Comparison of ENCODE assay signal across 27 cellular contexts in genomic region chr15:66172339-66172980, GRCh38.
A peak's percentile ranks its signal among the peaks of the same experiment; 100 is the strongest.
DNase-seq lines count a peak whose midpoint lies in the region; ATAC-seq, FAIRE-seq and TF ChIP-seq lines count a peak whose summit lies in the region.
"Had no signal": no experiment of that assay in that cellular context is flagged by ENCODE, and none has a peak within 500 bp of the region (broad histone marks: within the 10 kb centered on the region; RNA-seq: fewer than 3 reads in every experiment).

No MANE protein-coding gene starts in this region.

- H3K9me3 Mint-ChIP-seq in WTC11 (no peaks in the 10 kb centered on the region), T-cell (no peaks in the 10 kb centered on the region)
- H3K9me3 Mint-ChIP-seq: CD4-positive, alpha-beta memory T cell; stimulated activated naive CD8-positive, alpha-beta T cell treated with anti-CD3 and anti-CD28 coated beads, Interleukin-15, Interleukin-2, amounts not matched to agents 100 ng/mL and 50 ng/mL, for 24 hours had no signal

- TF ChIP-seq RAD21 in A549 (conservative IDR thresholded peaks at IDR 0.05 in 1 of 2, IDR thresholded peaks at IDR 0.05 in 1 of 2), result no peak

- CTCF ChIA-PET in A549 (lab: Yijun Ruan, JAX), result interaction anchor here (1.4 to 2.6 kb wide), 2 partner anchors 9 to 109 kb away, joined by 3 to 5 read pairs; no protein-coding TSS in a partner anchor
- CTCF ChIA-PET in WTC11 (lab: Charles Lee), result no interaction called here
- CTCF ChIA-PET in T-cell (lab: Charles Lee), result no interaction called here

- no peak for FAIRE-seq in A549 (lab: Jason Lieb, UNC)
- FAIRE-seq: endometrium, frontal cortex, G401.6 had no signal

- ATAC-seq in A549, result peak in 1 of 2 experiments; percentile 34; a peak in 2 of 6 replicates
- peak; percentile 75 for ATAC-seq in WTC11
- no peak for ATAC-seq in T-cell (replicated peaks in 1 of 4)
- ATAC-seq: left ventricle myocardium superior had no signal

- peaks cover 2% of the 10 kb centered on the region; the same call in 1 of the 2 replicates for H3K27me3 Mint-ChIP-seq in WTC11 (ENCODE audit: low read depth)
- peaks cover 6 to 22% of the 10 kb centered on the region in 2 donors for H3K27me3 Mint-ChIP-seq in T-cell
- H3K27me3 Mint-ChIP-seq: stimulated activated naive CD8-positive, alpha-beta T cell treated with anti-CD3 and anti-CD28 coated beads, Interleukin-15, Interleukin-2, amounts not matched to agents 100 ng/mL and 50 ng/mL, for 24 hours had no signal

- no peaks in the 10 kb centered on the region for H3K36me3 Mint-ChIP-seq in WTC11
- H3K36me3 Mint-ChIP-seq in T-cell, result no peaks in the 10 kb centered on the region
- H3K36me3 Mint-ChIP-seq: CD4-positive, alpha-beta memory T cell had no signal

- no peak overlapping the region for H3K27ac ChIP-seq in A549
- H3K27ac ChIP-seq: thoracic aorta, uterus had no signal

- TF ChIP-seq POLR2A in A549 (IDR thresholded peaks at IDR 0.05; ENCODE audit: low read length) (peak; percentile 14; the same call in 1 of the 2 replicates), erythroblast (IDR thresholded peaks at IDR 0.05; ENCODE audit: low read length) (no peak)

- no peak overlapping the region for H3K4me2 ChIP-seq in A549
- H3K4me2 ChIP-seq: SK-N-SH had no signal

- no peak overlapping the region for H3K27ac Mint-ChIP-seq in WTC11
- no peak overlapping the region for H3K27ac Mint-ChIP-seq in T-cell
- H3K27ac Mint-ChIP-seq: stimulated activated naive CD8-positive, alpha-beta T cell treated with anti-CD3 and anti-CD28 coated beads, Interleukin-15, Interleukin-2, amounts not matched to agents 100 ng/mL and 50 ng/mL, for 24 hours had no signal

- DNase-seq in A549 (ENCODE audit: low read depth in 1 of 2, low spot score in 1 of 2) (no peak), NCI-H2171 treated with DMSO at 0.1 percent for 48 hours (lab: John Stamatoyannopoulos, UW) (peak; percentile 80), WTC11 (ENCODE audit: low spot score) (peak; percentile 27), islet precursor cell (peak; percentile 65), Ammon's horn (ENCODE audit: low spot score) (no peak), COLO668 (lab: John Stamatoyannopoulos, UW; ENCODE audit: unreplicated experiment) (no peak), T-cell (no peak), erythroblast (lab: John Stamatoyannopoulos, UW) (no peak)
- DNase-seq: 8988T; activated CD4-positive, alpha-beta T cell treated with anti-CD3 and anti-CD28 coated beads for 48 hours; activated gamma-delta T cell; activated T-cell treated with anti-CD3 and anti-CD28 coated beads, Interleukin-2, amount 50 U/mL, for 1 hour; CD4-positive, alpha-beta memory T cell; dermis blood vessel endothelial cell; DMS153; left ventricle myocardium superior; NCI-H1436 treated with DMSO at 0.1 percent for 48 hours; NCI-H526 treated with DMSO at 0.1 percent for 48 hours; nucleus accumbens; SK-N-SH; uterus had no signal

- 59% methylated on average over 11 of the region's 11 CpGs for WGBS in A549 (ENCODE audit: missing lambda C conversion rate)

- no peaks in the 10 kb centered on the region for H3K4me1 ChIP-seq in A549
- H3K4me1 ChIP-seq: HAP-1, uterus had no signal

- POLR2A ChIA-PET in A549 (lab: Yijun Ruan, JAX) (no interaction called here), WTC11 (lab: Charles Lee) (no interaction called here), T-cell (lab: Charles Lee) (no interaction called here)

- H3K4me1 Mint-ChIP-seq in WTC11 (peaks cover 40% of the 10 kb centered on the region), T-cell (no peaks in the 10 kb centered on the region)
- H3K4me1 Mint-ChIP-seq: CD4-positive, alpha-beta memory T cell had no signal

- TF ChIP-seq CTCF in A549 (IDR thresholded peaks at IDR 0.05) (no peak), WTC11 (IDR thresholded peaks at IDR 0.05) (no peak)

- H3K4me3 Mint-ChIP-seq in WTC11, result no peak overlapping the region
- no peak overlapping the region for H3K4me3 Mint-ChIP-seq in T-cell
- H3K4me3 Mint-ChIP-seq: CD4-positive, alpha-beta memory T cell; stimulated activated naive CD8-positive, alpha-beta T cell treated with anti-CD3 and anti-CD28 coated beads, Interleukin-15, Interleukin-2, amounts not matched to agents 100 ng/mL and 50 ng/mL, for 24 hours had no signal

- H3K4me3 ChIP-seq in A549, result no peak overlapping the region
- H3K4me3 ChIP-seq: HAP-1, thoracic aorta, uterus had no signal

- no peak for TF ChIP-seq EP300 in A549 (IDR thresholded peaks at IDR 0.05)

- no peaks in the 10 kb centered on the region for H3K9me3 ChIP-seq in A549
- H3K9me3 ChIP-seq: HAP-1, SK-N-SH, thoracic aorta, uterus had no signal

TF ChIP-seq in A549, 52 proteins besides CTCF, POLR2A, EP300 and RAD21:
- TF ChIP-seq RCOR1 (IDR thresholded peaks at IDR 0.05; ENCODE audit: low read depth, low read length) (no peak), CHD2 (IDR thresholded peaks at IDR 0.05; ENCODE audit: low read length, partially characterized antibody) (no peak), HOXB13 (CRISPR knock-in tag; IDR thresholded peaks at IDR 0.05; ENCODE audit: low read depth) (no peak), NR3C1 (IDR thresholded peaks at IDR 0.05) (no peak), BHLHE40 (IDR thresholded peaks at IDR 0.05; ENCODE audit: low read depth, low read length) (no peak), FOSL2 (IDR thresholded peaks at IDR 0.05) (no peak), FOSL2 (CRISPR knock-in tag; IDR thresholded peaks at IDR 0.05) (no peak), ZSCAN20 (CRISPR knock-in tag; IDR thresholded peaks at IDR 0.05) (no peak), SMC3 (IDR thresholded peaks at IDR 0.05) (no peak), ZFP36 (IDR thresholded peaks at IDR 0.05; ENCODE audit: borderline replicate concordance, partially characterized antibody) (no peak), CBX8 (IDR thresholded peaks at IDR 0.05) (no peak), MYC (IDR thresholded peaks at IDR 0.05; ENCODE audit: borderline replicate concordance, low read length) (no peak), JUNB (IDR thresholded peaks at IDR 0.05) (no peak), RNF2 (IDR thresholded peaks at IDR 0.05; ENCODE audit: borderline replicate concordance, low read depth) (no peak)

TF ChIP-seq in WTC11, 78 proteins besides CTCF, POLR2A, EP300 and RAD21:
- no peak for TF ChIP-seq ARID4B (CRISPR knock-in tag; IDR thresholded peaks at IDR 0.05; ENCODE audit: borderline replicate concordance)
- peak; percentile 46; the same call in 1 of the 2 replicates for TF ChIP-seq NFYB (CRISPR knock-in tag; conservative IDR thresholded peaks at IDR 0.05; ENCODE audit: low read depth)
- no peak for TF ChIP-seq ZNF232 (CRISPR knock-in tag; IDR thresholded peaks at IDR 0.05)
- TF ChIP-seq ZNF281 (CRISPR knock-in tag; IDR thresholded peaks at IDR 0.05), result no peak
- no peak for TF ChIP-seq ZNF416 (CRISPR knock-in tag; IDR thresholded peaks at IDR 0.05)
- no peak for TF ChIP-seq PRRX2 (CRISPR knock-in tag; IDR thresholded peaks at IDR 0.05)
TF ChIP-seq in WTC11: peak in this region for 1.

Comparison
In these comparisons a context has a peak if more than half of its experiments do, and no peak if none do; other contexts are left out.
1. DNase-seq: peak in NCI-H2171 treated with DMSO at 0.1 percent for 48 hours (single experiment), WTC11 (single experiment) and islet precursor cell (single experiment); none in A549 (0 of 2), Ammon's horn (single experiment), COLO668 (single experiment), T-cell (0 of 34) and erythroblast (0 of 2).